ENCODE assay signal across 1 cellular context in genomic region chr2:113965644-113966043, GRCh38.
TF ChIP-seq lines count a peak whose summit lies in the region.

No MANE protein-coding gene starts in this region.

TF ChIP-seq in HepG2, 621 proteins besides CTCF, POLR2A, EP300 and RAD21 (continued from another document and continues in another):
- no peak for TF ChIP-seq ATF4 (CRISPR knock-in tag; IDR thresholded peaks at IDR 0.05)
- no peak for TF ChIP-seq TIGD3 (CRISPR knock-in tag; IDR thresholded peaks at IDR 0.05; ENCODE audit: borderline replicate concordance)
- no peak for TF ChIP-seq ZNF687 (CRISPR knock-in tag; IDR thresholded peaks at IDR 0.05)
- peak; percentile 59; the same call in 1 of the 2 replicates for TF ChIP-seq RXRB (CRISPR knock-in tag; IDR thresholded peaks at IDR 0.05; ENCODE audit: borderline replicate concordance)
- no peak for TF ChIP-seq ZFY (CRISPR knock-in tag; IDR thresholded peaks at IDR 0.05)
- 0 out of 2 replicates have a peak, but pooled peaks have one; percentile 51 for TF ChIP-seq YEATS2 (CRISPR knock-in tag; IDR thresholded peaks at IDR 0.05; ENCODE audit: borderline replicate concordance)
- no peak for TF ChIP-seq HNF1A (IDR thresholded peaks at IDR 0.05; ENCODE audit: low read depth)
- no peak for TF ChIP-seq HNF1A (CRISPR knock-in tag; IDR thresholded peaks at IDR 0.05; ENCODE audit: borderline replicate concordance)
- TF ChIP-seq ZNF12 (CRISPR knock-in tag; IDR thresholded peaks at IDR 0.05): no peak
- TF ChIP-seq, protein P1, sequence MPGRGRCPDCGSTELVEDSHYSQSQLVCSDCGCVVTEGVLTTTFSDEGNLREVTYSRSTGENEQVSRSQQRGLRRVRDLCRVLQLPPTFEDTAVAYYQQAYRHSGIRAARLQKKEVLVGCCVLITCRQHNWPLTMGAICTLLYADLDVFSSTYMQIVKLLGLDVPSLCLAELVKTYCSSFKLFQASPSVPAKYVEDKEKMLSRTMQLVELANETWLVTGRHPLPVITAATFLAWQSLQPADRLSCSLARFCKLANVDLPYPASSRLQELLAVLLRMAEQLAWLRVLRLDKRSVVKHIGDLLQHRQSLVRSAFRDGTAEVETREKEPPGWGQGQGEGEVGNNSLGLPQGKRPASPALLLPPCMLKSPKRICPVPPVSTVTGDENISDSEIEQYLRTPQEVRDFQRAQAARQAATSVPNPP (CRISPR knock-in tag; IDR thresholded peaks at IDR 0.05): no peak
- TF ChIP-seq ZBED4 (CRISPR knock-in tag; IDR thresholded peaks at IDR 0.05; ENCODE audit: borderline replicate concordance): no peak
- no peak for TF ChIP-seq ZNF484 (CRISPR knock-in tag; IDR thresholded peaks at IDR 0.05; ENCODE audit: borderline replicate concordance, low read depth)
- TF ChIP-seq, protein P2, sequence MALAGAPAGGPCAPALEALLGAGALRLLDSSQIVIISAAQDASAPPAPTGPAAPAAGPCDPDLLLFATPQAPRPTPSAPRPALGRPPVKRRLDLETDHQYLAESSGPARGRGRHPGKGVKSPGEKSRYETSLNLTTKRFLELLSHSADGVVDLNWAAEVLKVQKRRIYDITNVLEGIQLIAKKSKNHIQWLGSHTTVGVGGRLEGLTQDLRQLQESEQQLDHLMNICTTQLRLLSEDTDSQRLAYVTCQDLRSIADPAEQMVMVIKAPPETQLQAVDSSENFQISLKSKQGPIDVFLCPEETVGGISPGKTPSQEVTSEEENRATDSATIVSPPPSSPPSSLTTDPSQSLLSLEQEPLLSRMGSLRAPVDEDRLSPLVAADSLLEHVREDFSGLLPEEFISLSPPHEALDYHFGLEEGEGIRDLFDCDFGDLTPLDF (CRISPR knock-in tag; IDR thresholded peaks at IDR 0.05): no peak
- TF ChIP-seq DRAP1 (CRISPR knock-in tag; IDR thresholded peaks at IDR 0.05): peak; percentile 56; the same call in 1 of the 2 replicates
- TF ChIP-seq TFE3 (CRISPR knock-in tag; IDR thresholded peaks at IDR 0.05): peak; percentile 40; the same call in 1 of the 2 replicates
- peak; percentile 89 for TF ChIP-seq SAP130 (CRISPR knock-in tag; IDR thresholded peaks at IDR 0.05; ENCODE audit: low read depth)
- TF ChIP-seq DNMT3B (CRISPR knock-in tag; conservative IDR thresholded peaks at IDR 0.05): no peak
- TF ChIP-seq LBX2 (CRISPR knock-in tag; IDR thresholded peaks at IDR 0.05; ENCODE audit: borderline replicate concordance): no peak
- 0 out of 2 replicates have a peak, but pooled peaks have one; percentile 42 for TF ChIP-seq ZMAT3 (CRISPR knock-in tag; conservative IDR thresholded peaks at IDR 0.05)
- TF ChIP-seq ZNF44 (CRISPR knock-in tag; IDR thresholded peaks at IDR 0.05): no peak
- TF ChIP-seq ZNF263 (CRISPR knock-in tag; IDR thresholded peaks at IDR 0.05): no peak
- no peak for TF ChIP-seq ZNF350 (CRISPR knock-in tag; IDR thresholded peaks at IDR 0.05; ENCODE audit: borderline replicate concordance, low read depth)
- TF ChIP-seq, protein P3, sequence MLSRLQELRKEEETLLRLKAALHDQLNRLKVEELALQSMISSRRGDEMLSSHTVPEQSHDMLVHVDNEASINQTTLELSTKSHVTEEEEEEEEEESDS (CRISPR knock-in tag; IDR thresholded peaks at IDR 0.05; ENCODE audit: borderline replicate concordance): no peak
- TF ChIP-seq TRIM24 (CRISPR knock-in tag; IDR thresholded peaks at IDR 0.05): no peak
- TF ChIP-seq TGIF2 (CRISPR knock-in tag; IDR thresholded peaks at IDR 0.05): peak; percentile 58; the same call in 1 of the 2 replicates
- no peak for TF ChIP-seq ADNP (CRISPR knock-in tag; IDR thresholded peaks at IDR 0.05)
